Comparison of ENCODE assay signal across 1 cellular context in the genomic region with DNA sequence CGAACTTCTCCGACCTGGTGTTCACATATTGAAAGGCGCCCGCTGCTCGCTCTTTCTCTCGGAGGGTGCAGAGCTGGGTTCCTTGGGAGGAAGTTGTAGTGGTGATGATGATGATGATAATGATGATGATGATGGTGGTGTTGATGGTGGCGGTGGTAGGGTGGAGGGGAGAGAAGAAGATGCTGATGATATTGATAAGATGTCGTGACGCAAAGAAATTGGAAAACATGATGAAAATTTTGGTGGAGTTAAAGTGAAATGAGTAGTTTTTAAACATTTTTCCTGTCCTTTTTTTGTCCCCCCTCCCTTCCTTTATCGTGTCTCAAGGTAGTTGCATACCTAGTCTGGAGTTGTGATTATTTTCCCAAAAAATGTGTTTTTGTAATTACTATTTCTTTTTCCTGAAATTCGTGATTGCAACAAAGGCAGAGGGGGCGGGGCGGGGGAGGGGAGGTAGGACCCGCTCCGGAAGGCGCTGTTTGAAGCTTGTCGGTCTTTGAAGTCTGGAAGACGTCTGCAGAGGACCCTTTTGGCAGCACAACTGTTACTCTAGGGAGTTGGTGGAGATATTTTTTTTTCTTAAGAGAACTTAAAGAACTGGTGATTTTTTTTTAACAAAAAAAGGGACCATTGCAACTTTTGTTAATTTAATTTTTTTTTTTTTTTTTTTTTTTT.
TF ChIP-seq lines count a peak whose summit lies in the region.

No MANE protein-coding gene starts in this region.

TF ChIP-seq in HepG2, 621 proteins besides CTCF, POLR2A, EP300 and RAD21 (continued from another document):
- TF ChIP-seq, protein P1, sequence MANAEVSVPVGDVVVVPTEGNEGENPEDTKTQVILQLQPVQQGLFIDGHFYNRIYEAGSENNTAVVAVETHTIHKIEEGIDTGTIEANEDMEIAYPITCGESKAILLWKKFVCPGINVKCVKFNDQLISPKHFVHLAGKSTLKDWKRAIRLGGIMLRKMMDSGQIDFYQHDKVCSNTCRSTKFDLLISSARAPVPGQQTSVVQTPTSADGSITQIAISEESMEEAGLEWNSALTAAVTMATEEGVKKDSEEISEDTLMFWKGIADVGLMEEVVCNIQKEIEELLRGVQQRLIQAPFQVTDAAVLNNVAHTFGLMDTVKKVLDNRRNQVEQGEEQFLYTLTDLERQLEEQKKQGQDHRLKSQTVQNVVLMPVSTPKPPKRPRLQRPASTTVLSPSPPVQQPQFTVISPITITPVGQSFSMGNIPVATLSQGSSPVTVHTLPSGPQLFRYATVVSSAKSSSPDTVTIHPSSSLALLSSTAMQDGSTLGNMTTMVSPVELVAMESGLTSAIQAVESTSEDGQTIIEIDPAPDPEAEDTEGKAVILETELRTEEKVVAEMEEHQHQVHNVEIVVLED (CRISPR knock-in tag; IDR thresholded peaks at IDR 0.05; ENCODE audit: borderline replicate concordance), result no peak
- TF ChIP-seq ZNF235 (CRISPR knock-in tag; IDR thresholded peaks at IDR 0.05; ENCODE audit: borderline replicate concordance), result no peak
